Comparison of ENCODE assay signal across 2 cellular contexts in the genomic region with DNA sequence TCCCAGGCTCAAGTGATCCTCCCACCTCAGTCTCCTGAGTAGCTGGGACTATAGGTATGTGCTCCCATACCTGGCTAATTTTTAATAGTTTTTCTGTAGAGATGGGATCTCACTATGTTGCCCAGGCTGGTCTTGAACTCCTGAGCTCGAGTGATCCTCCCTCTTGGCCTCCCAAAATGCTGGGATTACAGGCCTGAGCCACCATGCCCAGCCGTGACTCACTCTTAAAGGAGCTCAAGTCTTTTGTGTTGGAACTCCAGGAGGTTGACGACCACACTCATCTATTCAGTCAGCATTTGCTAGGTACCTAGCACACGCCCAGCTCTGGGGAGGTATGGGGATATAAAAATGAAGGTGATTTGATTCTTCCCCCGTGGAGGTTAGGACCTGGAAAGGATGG.
TF ChIP-seq lines count a peak whose summit lies in the region.

No MANE protein-coding gene starts in this region.

TF ChIP-seq in IMR-90, 13 proteins besides CTCF, POLR2A, EP300 and RAD21:
- TF ChIP-seq RCOR1 (IDR thresholded peaks at IDR 0.05; ENCODE audit: insufficient replicate concordance, low read length), result no peak
- no peak for TF ChIP-seq NFE2L2 (IDR thresholded peaks at IDR 0.05; ENCODE audit: low read depth, low read length)
- TF ChIP-seq, protein P1, sequence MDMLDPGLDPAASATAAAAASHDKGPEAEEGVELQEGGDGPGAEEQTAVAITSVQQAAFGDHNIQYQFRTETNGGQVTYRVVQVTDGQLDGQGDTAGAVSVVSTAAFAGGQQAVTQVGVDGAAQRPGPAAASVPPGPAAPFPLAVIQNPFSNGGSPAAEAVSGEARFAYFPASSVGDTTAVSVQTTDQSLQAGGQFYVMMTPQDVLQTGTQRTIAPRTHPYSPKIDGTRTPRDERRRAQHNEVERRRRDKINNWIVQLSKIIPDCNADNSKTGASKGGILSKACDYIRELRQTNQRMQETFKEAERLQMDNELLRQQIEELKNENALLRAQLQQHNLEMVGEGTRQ (IDR thresholded peaks at IDR 0.05; ENCODE audit: low read depth, low read length), result no peak
- no peak for TF ChIP-seq CHD1 (IDR thresholded peaks at IDR 0.05; ENCODE audit: low read depth, low read length)
- no peak for TF ChIP-seq SMC3 (IDR thresholded peaks at IDR 0.05; ENCODE audit: low read depth, low read length)
- TF ChIP-seq BHLHE40 (IDR thresholded peaks at IDR 0.05; ENCODE audit: low read depth, low read length), result no peak
- no peak for TF ChIP-seq MXI1 (IDR thresholded peaks at IDR 0.05; ENCODE audit: borderline replicate concordance, low read depth, low read length)
- TF ChIP-seq MAFK (IDR thresholded peaks at IDR 0.05; ENCODE audit: low read depth, low read length), result no peak
- no peak for TF ChIP-seq MAZ (IDR thresholded peaks at IDR 0.05; ENCODE audit: borderline replicate concordance, low read depth, low read length)
- TF ChIP-seq CEBPB (IDR thresholded peaks at IDR 0.05; ENCODE audit: low read depth, low read length), result no peak
- no peak for TF ChIP-seq FOS (IDR thresholded peaks at IDR 0.05; ENCODE audit: low read depth, low read length)
- no peak for TF ChIP-seq RFX5 (IDR thresholded peaks at IDR 0.05; ENCODE audit: low read depth, low read length)
- TF ChIP-seq, protein P2, sequence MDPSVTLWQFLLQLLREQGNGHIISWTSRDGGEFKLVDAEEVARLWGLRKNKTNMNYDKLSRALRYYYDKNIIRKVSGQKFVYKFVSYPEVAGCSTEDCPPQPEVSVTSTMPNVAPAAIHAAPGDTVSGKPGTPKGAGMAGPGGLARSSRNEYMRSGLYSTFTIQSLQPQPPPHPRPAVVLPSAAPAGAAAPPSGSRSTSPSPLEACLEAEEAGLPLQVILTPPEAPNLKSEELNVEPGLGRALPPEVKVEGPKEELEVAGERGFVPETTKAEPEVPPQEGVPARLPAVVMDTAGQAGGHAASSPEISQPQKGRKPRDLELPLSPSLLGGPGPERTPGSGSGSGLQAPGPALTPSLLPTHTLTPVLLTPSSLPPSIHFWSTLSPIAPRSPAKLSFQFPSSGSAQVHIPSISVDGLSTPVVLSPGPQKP (IDR thresholded peaks at IDR 0.05; ENCODE audit: borderline replicate concordance, low read depth, low read length), result no peak

TF ChIP-seq in GM12878, 131 proteins besides CTCF, POLR2A, EP300 and RAD21:
- TF ChIP-seq SUZ12 (IDR thresholded peaks at IDR 0.05; ENCODE audit: unreplicated experiment) (no peak), TCF3 (IDR thresholded peaks at IDR 0.05; ENCODE audit: borderline replicate concordance, insufficient read depth, low read depth, low read length) (no peak), IKZF2 (IDR thresholded peaks at IDR 0.05) (no peak), BMI1 (IDR thresholded peaks at IDR 0.05; ENCODE audit: borderline replicate concordance) (no peak), SIX5 (IDR thresholded peaks at IDR 0.05; ENCODE audit: low read depth, low read length, severe bottlenecking) (no peak), PML (IDR thresholded peaks at IDR 0.05; ENCODE audit: low read length) (no peak), JUND (IDR thresholded peaks at IDR 0.05; ENCODE audit: low read depth, low read length) (no peak), JUNB (IDR thresholded peaks at IDR 0.05) (no peak)
- TF ChIP-seq, protein P1 (IDR thresholded peaks at IDR 0.05; ENCODE audit: borderline replicate concordance, low read depth, low read length), result no peak
- TF ChIP-seq, protein P3, sequence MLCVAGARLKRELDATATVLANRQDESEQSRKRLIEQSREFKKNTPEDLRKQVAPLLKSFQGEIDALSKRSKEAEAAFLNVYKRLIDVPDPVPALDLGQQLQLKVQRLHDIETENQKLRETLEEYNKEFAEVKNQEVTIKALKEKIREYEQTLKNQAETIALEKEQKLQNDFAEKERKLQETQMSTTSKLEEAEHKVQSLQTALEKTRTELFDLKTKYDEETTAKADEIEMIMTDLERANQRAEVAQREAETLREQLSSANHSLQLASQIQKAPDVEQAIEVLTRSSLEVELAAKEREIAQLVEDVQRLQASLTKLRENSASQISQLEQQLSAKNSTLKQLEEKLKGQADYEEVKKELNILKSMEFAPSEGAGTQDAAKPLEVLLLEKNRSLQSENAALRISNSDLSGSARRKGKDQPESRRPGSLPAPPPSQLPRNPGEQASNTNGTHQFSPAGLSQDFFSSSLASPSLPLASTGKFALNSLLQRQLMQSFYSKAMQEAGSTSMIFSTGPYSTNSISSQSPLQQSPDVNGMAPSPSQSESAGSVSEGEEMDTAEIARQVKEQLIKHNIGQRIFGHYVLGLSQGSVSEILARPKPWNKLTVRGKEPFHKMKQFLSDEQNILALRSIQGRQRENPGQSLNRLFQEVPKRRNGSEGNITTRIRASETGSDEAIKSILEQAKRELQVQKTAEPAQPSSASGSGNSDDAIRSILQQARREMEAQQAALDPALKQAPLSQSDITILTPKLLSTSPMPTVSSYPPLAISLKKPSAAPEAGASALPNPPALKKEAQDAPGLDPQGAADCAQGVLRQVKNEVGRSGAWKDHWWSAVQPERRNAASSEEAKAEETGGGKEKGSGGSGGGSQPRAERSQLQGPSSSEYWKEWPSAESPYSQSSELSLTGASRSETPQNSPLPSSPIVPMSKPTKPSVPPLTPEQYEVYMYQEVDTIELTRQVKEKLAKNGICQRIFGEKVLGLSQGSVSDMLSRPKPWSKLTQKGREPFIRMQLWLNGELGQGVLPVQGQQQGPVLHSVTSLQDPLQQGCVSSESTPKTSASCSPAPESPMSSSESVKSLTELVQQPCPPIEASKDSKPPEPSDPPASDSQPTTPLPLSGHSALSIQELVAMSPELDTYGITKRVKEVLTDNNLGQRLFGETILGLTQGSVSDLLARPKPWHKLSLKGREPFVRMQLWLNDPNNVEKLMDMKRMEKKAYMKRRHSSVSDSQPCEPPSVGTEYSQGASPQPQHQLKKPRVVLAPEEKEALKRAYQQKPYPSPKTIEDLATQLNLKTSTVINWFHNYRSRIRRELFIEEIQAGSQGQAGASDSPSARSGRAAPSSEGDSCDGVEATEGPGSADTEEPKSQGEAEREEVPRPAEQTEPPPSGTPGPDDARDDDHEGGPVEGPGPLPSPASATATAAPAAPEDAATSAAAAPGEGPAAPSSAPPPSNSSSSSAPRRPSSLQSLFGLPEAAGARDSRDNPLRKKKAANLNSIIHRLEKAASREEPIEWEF (IDR thresholded peaks at IDR 0.05; ENCODE audit: insufficient replicate concordance, low read depth, low read length), result no peak
